In genomic region chr17:55314061-55314783, GRCh38 we compare ENCODE assay signal across 23 cellular contexts. TPM values are rescaled to one million over a fixed set of nuclear protein-coding genes. Genes with fewer than 3 reads are reported as not detected.
"Had no signal": no experiment of that assay in that cellular context is flagged by ENCODE, and none has a peak within 500 bp of the region (broad histone marks: within the 10 kb centered on the region; RNA-seq: fewer than 3 reads in every experiment).

No MANE protein-coding gene starts in this region.

- H3K4me2 ChIP-seq: neural progenitor cell had no signal

- H3K4me1 Mint-ChIP-seq: activated B cell treated with CpG ODN at 0.5 μM for 24 hours; activated naive CD8-positive, alpha-beta T cell treated with anti-CD3 and anti-CD28 coated beads for 36 hours; naive thymus-derived CD8-positive, alpha-beta T cell; neural progenitor cell had no signal

- H3K4me3 ChIP-seq: neural progenitor cell, tibial artery had no signal

- H3K36me3 Mint-ChIP-seq: activated naive CD8-positive, alpha-beta T cell treated with anti-CD3 and anti-CD28 coated beads for 36 hours; mesothelial cell of epicardium; naive thymus-derived CD8-positive, alpha-beta T cell; neural progenitor cell had no signal

- H3K4me1 ChIP-seq: neural progenitor cell, tibial artery had no signal

- H3K4me3 Mint-ChIP-seq: activated B cell treated with CpG ODN at 0.5 μM for 24 hours; activated naive CD8-positive, alpha-beta T cell treated with anti-CD3 and anti-CD28 coated beads for 36 hours; mesothelial cell of epicardium; naive thymus-derived CD8-positive, alpha-beta T cell; neural progenitor cell had no signal

- H3K9me3 Mint-ChIP-seq: activated B cell treated with CpG ODN at 0.5 μM for 24 hours; activated naive CD8-positive, alpha-beta T cell treated with anti-CD3 and anti-CD28 coated beads for 36 hours; mesothelial cell of epicardium; naive thymus-derived CD8-positive, alpha-beta T cell; neural progenitor cell had no signal

- H3K27me3 ChIP-seq: neural progenitor cell, tibial artery had no signal

- H3K9me3 ChIP-seq: tibial artery had no signal

- H3K27ac ChIP-seq: neural progenitor cell, tibial artery had no signal

- DNase-seq: activated B cell treated with CpG ODN at 0.5 μM for 24 hours; activated naive CD8-positive, alpha-beta T cell treated with anti-CD3 and anti-CD28 coated beads for 36 hours; central memory CD4-positive, alpha-beta T cell; dermis blood vessel endothelial cell; effector CD8-positive, alpha-beta T cell; glutamatergic neuron; hippocampal formation; left ventricle myocardium superior; mammary epithelial cell; naive thymus-derived CD8-positive, alpha-beta T cell; retina; SIG-M5; stimulated activated CD4-positive, alpha-beta T cell treated with anti-CD3 and anti-CD28 coated beads, Interleukin-2, amount 100 ng/mL, for 48 hours; stimulated activated CD8-positive, alpha-beta memory T cell treated with anti-CD3 and anti-CD28 coated beads, Interleukin-4, amount 100 ng/mL, for 48 hours; stimulated activated naive CD4-positive, alpha-beta T cell; substantia nigra; tibial artery had no signal

- H3K36me3 ChIP-seq: neural progenitor cell had no signal

- H2AFZ ChIP-seq: neural progenitor cell had no signal

- ATAC-seq: esophagus mucosa; left ventricle myocardium superior; naive thymus-derived CD8-positive, alpha-beta T cell; SK-N-SH treated with all-trans-retinoic acid at 6 μM for 48 hours had no signal

- H3K27ac Mint-ChIP-seq: activated B cell treated with CpG ODN at 0.5 μM for 24 hours; activated naive CD8-positive, alpha-beta T cell treated with anti-CD3 and anti-CD28 coated beads for 36 hours; mesothelial cell of epicardium; naive thymus-derived CD8-positive, alpha-beta T cell; neural progenitor cell; progenitor cell of endocrine pancreas had no signal

RNA-seq across cellular contexts. Expression of gene HLF, which starts 49.5 kb away (rescaled TPM):
- total RNA-seq: astrocyte, dermis blood vessel endothelial cell had no signal
